12 cellular contexts compared by ENCODE assay signal in the genomic region with DNA sequence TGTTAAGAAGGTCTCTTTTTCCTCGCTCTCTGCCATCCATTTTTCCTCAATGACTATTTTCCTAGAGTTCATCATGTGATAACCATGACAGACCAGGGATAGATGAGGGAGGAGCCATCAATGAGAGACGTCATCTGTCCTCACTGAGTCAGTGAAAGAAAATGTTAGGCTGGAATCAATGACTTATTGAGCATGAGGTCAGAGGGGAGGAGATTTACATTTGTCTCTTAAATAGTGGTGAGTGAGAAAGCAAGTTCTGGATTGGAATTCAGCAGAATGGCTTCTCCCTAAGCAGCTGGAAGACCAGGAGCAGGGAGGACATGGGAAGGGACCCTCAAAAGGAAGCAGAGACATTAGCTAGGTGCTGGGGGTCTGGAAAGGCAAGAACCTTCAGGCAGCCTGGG. TPM values are rescaled to one million over a fixed set of nuclear protein-coding genes. Genes with fewer than 3 reads are reported as not detected.
DNase-seq lines count a peak whose midpoint lies in the region; ATAC-seq and TF ChIP-seq lines count a peak whose summit lies in the region.
"Had no signal": no experiment of that assay in that cellular context is flagged by ENCODE, and none has a peak within 500 bp of the region (broad histone marks: within the 10 kb centered on the region; RNA-seq: fewer than 3 reads in every experiment).

No MANE protein-coding gene starts in this region.

- peak overlapping the region; percentile 38 for H3K27ac ChIP-seq in foreskin keratinocyte
- H3K27ac ChIP-seq: heart left ventricle had no signal

- no peaks in the 10 kb centered on the region for H3K9me3 Mint-ChIP-seq in activated T-cell treated with anti-CD3 and anti-CD28 coated beads, Interleukin-2, amount 50 U/mL, for 24 hours

- no peaks in the 10 kb centered on the region for H3K9me3 ChIP-seq in T-helper 17 cell (ENCODE audit: control insufficient read depth, low read length, poor library complexity, severe bottlenecking)
- H3K9me3 ChIP-seq: heart left ventricle had no signal

- H3K4me3 Mint-ChIP-seq in activated T-cell treated with anti-CD3 and anti-CD28 coated beads, Interleukin-2, amount 50 U/mL, for 24 hours = no peak overlapping the region
- no peak overlapping the region for H3K4me3 Mint-ChIP-seq in T-helper 17 cell
- H3K4me3 Mint-ChIP-seq: H9 had no signal

- peaks cover 76% of the 10 kb centered on the region for H3K4me1 Mint-ChIP-seq in activated T-cell treated with anti-CD3 and anti-CD28 coated beads, Interleukin-2, amount 50 U/mL, for 24 hours (ENCODE audit: low read depth)
- peaks cover 57% of the 10 kb centered on the region for H3K4me1 Mint-ChIP-seq in T-helper 17 cell

- H3K36me3 Mint-ChIP-seq in activated T-cell treated with anti-CD3 and anti-CD28 coated beads, Interleukin-2, amount 50 U/mL, for 24 hours (ENCODE audit: low read depth) = no peaks in the 10 kb centered on the region
- H3K36me3 Mint-ChIP-seq in T-helper 17 cell (ENCODE audit: low read depth) = no peaks in the 10 kb centered on the region

- H3K27me3 Mint-ChIP-seq in activated T-cell treated with anti-CD3 and anti-CD28 coated beads, Interleukin-2, amount 50 U/mL, for 24 hours = no peaks in the 10 kb centered on the region
- H3K27me3 Mint-ChIP-seq in T-helper 17 cell = no peaks in the 10 kb centered on the region

- TF ChIP-seq CTCF in foreskin keratinocyte (conservative IDR thresholded peaks at IDR 0.05) = no peak

- DNase-seq in activated T-cell treated with anti-CD3 and anti-CD28 coated beads, Interleukin-2, amount 50 U/mL, for 24 hours = peak; percentile 26
- DNase-seq in activated T-cell treated with anti-CD3 and anti-CD28 coated beads, Interleukin-2, amount 50 U/mL, for 1 hour = no peak
- DNase-seq in T-helper 17 cell (no peak), foreskin keratinocyte (peak; percentile 91 to 97), stromal cell of bone marrow (ENCODE audit: low read depth) (peak; percentile 98), KG1 (lab: John Stamatoyannopoulos, UW) (no peak)
- DNase-seq: H9; heart left ventricle; NCI-H1694 treated with DMSO at 0.1 percent for 48 hours; stimulated activated CD4-positive, alpha-beta T cell treated with anti-CD3 and anti-CD28 coated beads, Interleukin-12 subunit alpha, Interleukin-12 subunit beta, amount 100 ng/mL, for 4 hours had no signal

- H3K27me3 ChIP-seq in foreskin keratinocyte = no peaks in the 10 kb centered on the region
- H3K27me3 ChIP-seq: heart left ventricle had no signal

- ATAC-seq in T-helper 17 cell (no peak), foreskin keratinocyte (peak; percentile 83), HG02759 (IDR thresholded peaks at IDR 0.05; ENCODE audit: unreplicated experiment) (no peak)
- ATAC-seq in activated CD4-positive, CD25-positive, alpha-beta regulatory T cell treated with anti-CD3 and anti-CD28 coated beads, Interleukin-2, amount 50 U/mL, for 24 hours = no peak

- H3K4me1 ChIP-seq in foreskin keratinocyte = no peaks in the 10 kb centered on the region

- H3K27ac Mint-ChIP-seq in activated T-cell treated with anti-CD3 and anti-CD28 coated beads, Interleukin-2, amount 50 U/mL, for 24 hours = peak overlapping the region; percentile 19
- H3K27ac Mint-ChIP-seq in T-helper 17 cell = peak overlapping the region; percentile 100
- H3K27ac Mint-ChIP-seq: H9 had no signal

RNA-seq across cellular contexts. Expression of a gene that starts 28.2 kb away (rescaled TPM):
- total RNA-seq in T-helper 17 cell = 100 to 1,000 TPM; 219 to 288 TPM
- 26.3 and 26.7 TPM in 2 replicates for total RNA-seq in foreskin keratinocyte
- 14.0 and 16.0 TPM in 2 replicates for polyA plus RNA-seq in foreskin keratinocyte

Comparison
In these comparisons a context has a peak if more than half of its experiments do, and no peak if none do; other contexts are left out.
1. DNase-seq: peak in activated T-cell treated with anti-CD3 and anti-CD28 coated beads, Interleukin-2, amount 50 U/mL, for 24 hours (single experiment), foreskin keratinocyte (2 of 2) and stromal cell of bone marrow (single experiment); none in activated T-cell treated with anti-CD3 and anti-CD28 coated beads, Interleukin-2, amount 50 U/mL, for 1 hour (single experiment), T-helper 17 cell (0 of 3) and KG1 (single experiment).